8 cellular contexts compared by ENCODE assay signal in the genomic region with DNA sequence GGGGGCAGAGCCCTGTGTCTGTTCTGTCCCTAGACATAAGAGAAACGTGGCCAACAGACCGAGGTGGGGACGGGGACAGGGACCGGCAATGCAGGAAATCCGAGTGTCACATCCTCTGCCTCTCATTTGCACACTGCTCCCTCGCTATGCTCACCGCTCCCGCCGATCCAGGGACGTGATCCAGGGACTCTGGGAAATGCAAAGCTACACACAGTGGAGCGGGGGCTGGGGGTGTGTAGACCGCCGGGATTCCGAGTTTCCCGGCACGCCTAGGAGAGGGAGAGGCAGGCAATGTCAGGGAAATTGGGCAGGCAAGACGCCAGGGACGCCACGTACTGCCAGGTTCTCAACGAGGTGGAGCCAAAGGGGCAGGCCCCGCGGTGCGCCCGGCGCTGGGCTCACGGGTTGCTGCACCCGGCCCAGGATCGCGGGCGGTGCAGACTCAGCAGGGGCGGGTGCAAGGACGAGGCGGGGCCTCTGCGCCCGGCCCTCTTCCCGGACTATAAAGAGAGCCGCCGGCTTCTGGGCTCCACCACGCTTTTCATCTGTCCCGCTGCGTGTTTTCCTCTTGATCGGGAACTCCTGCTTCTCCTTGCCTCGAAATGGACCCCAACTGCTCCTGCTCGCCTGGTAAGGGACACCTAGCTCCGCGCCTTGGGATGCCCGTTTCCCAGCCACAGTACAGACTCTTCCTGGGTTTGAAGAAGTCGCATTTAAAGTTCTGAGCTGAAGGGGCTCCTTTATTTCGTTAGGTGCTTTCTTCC. TPM values are rescaled to one million over a fixed set of nuclear protein-coding genes. Genes with fewer than 3 reads are reported as not detected.
DNase-seq lines count a peak whose midpoint lies in the region; ATAC-seq and TF ChIP-seq lines count a peak whose summit lies in the region.

Gene MT1X (plus strand): TSS at position 532 of the 764 bp plus-strand sequence. CDS start 71 bp downstream, at position 603.

- H3K4me3 ChIP-seq in PC-3 (ENCODE audit: low read length), result peak within 1 kb of the TSS; percentile 77
- H3K4me3 ChIP-seq in epithelial cell of proximal tubule (ENCODE audit: low read depth, low read length), result peak within 1 kb of the TSS; percentile 97
- peak within 1 kb of the TSS; percentile 61 to 74 for H3K4me3 ChIP-seq in muscle layer of colon (ENCODE audit: low read depth in 1 of 2, low read length in 2 of 2)

- CTCF ChIA-PET in PC-3 (lab: Charles Lee), result no interaction called here

- H3K9ac ChIP-seq in PC-3 (ENCODE audit: low read length), result peak within 1 kb of the TSS; percentile 72
- peak within 1 kb of the TSS; percentile 62 for H3K9ac ChIP-seq in muscle layer of colon (ENCODE audit: low read length)

- no peaks in the 10 kb centered on the region for H3F3A ChIP-seq in PC-3 (ENCODE audit: low read length, unreplicated experiment)

- peak within 1 kb of the TSS; percentile 10; the same call in 1 of the 2 replicates for H3K27ac ChIP-seq in PC-3 (ENCODE audit: low read length)
- H3K27ac ChIP-seq in muscle layer of colon (ENCODE audit: low read depth, low read length), result peak within 1 kb of the TSS; percentile 96

- H3K27me3 ChIP-seq in PC-3 (ENCODE audit: low read length) (no peaks in the 10 kb centered on the region), muscle layer of colon (ENCODE audit: control insufficient read depth in 1 of 2, insufficient read depth in 2 of 2, low read length in 2 of 2) (no peaks in the 10 kb centered on the region)

- peak; percentile 98 for ATAC-seq in GM21526 (IDR thresholded peaks at IDR 0.05; ENCODE audit: low FRiP score, unreplicated experiment)
- peak; percentile 94 for ATAC-seq in PC-3

- H3K4me2 ChIP-seq in PC-3 (ENCODE audit: low read length), result peak within 1 kb of the TSS; percentile 94

- H3K9me3 ChIP-seq in PC-3 (ENCODE audit: low read length) (no peaks in the 10 kb centered on the region), muscle layer of colon (ENCODE audit: low read length) (no peaks in the 10 kb centered on the region)

- BruUV-seq in PC-3 (replicated peaks; lab: Mats Ljungman, UMichigan), result TSS peak; percentile 42

- no peaks in the 10 kb centered on the region for H3K36me3 ChIP-seq in PC-3 (ENCODE audit: low read depth, low read length)
- H3K36me3 ChIP-seq in muscle layer of colon (ENCODE audit: insufficient read depth, low read length), result no peaks in the 10 kb centered on the region

- H3K79me2 ChIP-seq in PC-3 (ENCODE audit: low read length), result peaks cover 8% of the 10 kb centered on the region; the same call in 1 of the 2 replicates

- intact Hi-C loops in PC-3 (cut with micrococcal nuclease), result loop anchor here (5.0 kb wide), 1 partner anchor 75 kb away; the partner anchor contains the start of gene MT2A

- no peaks in the 10 kb centered on the region for H4K20me1 ChIP-seq in PC-3 (ENCODE audit: low read length)

- H3K4me1 ChIP-seq in PC-3 (ENCODE audit: insufficient read depth, low read length), result peaks cover 29% of the 10 kb centered on the region
- H3K4me1 ChIP-seq in muscle layer of colon (ENCODE audit: insufficient read depth, low read length), result peaks cover 30% of the 10 kb centered on the region

- DNase-seq in DMS 273 treated with DMSO at 0.1 percent for 48 hours (lab: John Stamatoyannopoulos, UW), result peak; percentile 80
- peak; percentile 76 for DNase-seq in HuH-7 (ENCODE audit: low spot score)
- peak; percentile 89 for DNase-seq in PC-3
- peak; percentile 92 for DNase-seq in activated T-cell treated with anti-CD3 and anti-CD28 coated beads for 48 hours (ENCODE audit: low read depth)
- peak; percentile 43 for DNase-seq in epithelial cell of proximal tubule (ENCODE audit: low read depth)
- peak; percentile 79 for DNase-seq in stimulated activated CD8-positive, alpha-beta memory T cell treated with anti-CD3 and anti-CD28 coated beads, Interleukin-7, amount 100 ng/mL, for 24 hours (ENCODE audit: low read depth)

- TF ChIP-seq CTCF in PC-3 (conservative IDR thresholded peaks at IDR 0.05; ENCODE audit: low read depth, low read length) (no peak), epithelial cell of proximal tubule (conservative IDR thresholded peaks at IDR 0.05; ENCODE audit: low read depth, low read length) (no peak)

- H2AFZ ChIP-seq in PC-3 (ENCODE audit: low read length), result peak within 1 kb of the TSS; percentile 66

- no peaks in the 10 kb centered on the region for H3K9me2 ChIP-seq in PC-3 (replicated peaks; ENCODE audit: low read length)

- POLR2A ChIA-PET in PC-3 (lab: Charles Lee; ENCODE audit: unreplicated experiment), result interaction anchor here (0.6 kb wide), 1 partner anchor 72 kb away, joined by 3 read pairs; no protein-coding TSS in a partner anchor

RNA-seq across cellular contexts. Expression of gene MT1X, which starts in this region (rescaled TPM):
- total RNA-seq in PC-3 (2014; rRNA removed) (83.8 and 120 TPM in 2 replicates), epithelial cell of proximal tubule (87.8 and 132 TPM in 2 replicates)

Comparison
In these comparisons a context has a peak if more than half of its experiments do, and no peak if none do; other contexts are left out.
1. Peak in every context shown above with its lines: DNase-seq, ATAC-seq, H3K4me3 ChIP-seq and H3K27ac ChIP-seq.